Comparison of ENCODE assay signal across 8 cellular contexts in the genomic region with DNA sequence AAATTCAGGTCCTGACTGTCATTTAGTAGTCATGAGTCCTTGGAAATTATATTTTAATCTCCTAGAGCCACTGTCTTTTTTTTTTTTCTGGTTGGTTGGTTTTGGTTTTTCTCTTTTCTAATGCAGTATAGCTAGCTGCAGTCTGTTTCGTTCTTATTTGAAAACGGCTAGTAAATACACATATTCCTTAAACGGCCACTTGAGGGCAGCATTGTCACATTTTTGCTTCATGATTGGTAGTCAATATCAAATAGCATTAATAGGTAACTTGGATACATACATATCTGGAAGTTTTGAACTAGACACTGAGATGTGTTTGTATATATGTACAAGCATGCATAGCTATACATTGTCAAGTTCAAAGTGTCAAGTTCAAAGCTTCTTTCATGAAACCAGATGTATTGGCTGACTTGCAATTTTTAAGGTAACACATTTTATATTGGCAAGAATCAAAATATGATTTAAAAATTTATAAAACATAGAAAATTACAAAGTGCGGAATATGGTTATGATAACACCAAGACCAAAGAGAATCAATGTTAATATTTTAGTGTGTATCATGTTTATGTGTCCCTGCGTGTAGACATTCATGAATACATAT. TPM values are rescaled to one million over a fixed set of nuclear protein-coding genes. Genes with fewer than 3 reads are reported as not detected.
DNase-seq lines count a peak whose midpoint lies in the region; ATAC-seq and TF ChIP-seq lines count a peak whose summit lies in the region.

No MANE protein-coding gene starts in this region.

- peaks cover 0 to 5% (median 0%) of the 10 kb centered on the region in 4 donors for H3K4me1 ChIP-seq in transverse colon

- no peak for TF ChIP-seq EP300 in transverse colon (IDR thresholded peaks at IDR 0.05; ENCODE audit: low read depth)

- H3K36me3 ChIP-seq in transverse colon, result no peaks in the 10 kb centered on the region

- no peaks in the 10 kb centered on the region for H3K4me1 Mint-ChIP-seq in T-cell

- peaks cover 9% of the 10 kb centered on the region for H3K27me3 ChIP-seq in transverse colon

- H3K9me3 Mint-ChIP-seq in T-cell, result no peaks in the 10 kb centered on the region

- H3K9me3 ChIP-seq in transverse colon, result no peaks in the 10 kb centered on the region

- intact Hi-C loops in transverse colon (cut with DNase I; ENCODE audit: low total_unique reads), result no loop called here

- H3K27ac ChIP-seq in transverse colon, result no peak overlapping the region

- H3K36me3 Mint-ChIP-seq in T-cell, result no peaks in the 10 kb centered on the region

- H3K27ac Mint-ChIP-seq in T-cell, result no peak overlapping the region

- peak; percentile 52 for TF ChIP-seq CTCF in GM10248 (IDR thresholded peaks at IDR 0.05; ENCODE audit: control extremely low read depth, extremely low read depth, low read depth, missing control alignments)
- TF ChIP-seq CTCF in transverse colon (IDR thresholded peaks at IDR 0.05), result peak; percentile 39 to 72 (median 61)

- CTCF ChIA-PET in GM10248 (lab: Yijun Ruan, JAX) (interaction anchor here (1.3 to 1.8 kb wide), 2 partner anchors 10 to 33 kb away, joined by 3 to 22 read pairs; no protein-coding TSS in a partner anchor), T-cell (lab: Charles Lee) (no interaction called here)

- H3K27me3 Mint-ChIP-seq in T-cell, result peaks cover 7 to 12% of the 10 kb centered on the region in 2 donors

- no peak for ATAC-seq in T-cell (replicated peaks in 1 of 4)
- ATAC-seq in HG02970 (IDR thresholded peaks at IDR 0.05; ENCODE audit: low FRiP score, unreplicated experiment), result no peak

- no peak overlapping the region for H3K4me3 ChIP-seq in transverse colon

- TF ChIP-seq POLR2A in transverse colon (IDR thresholded peaks at IDR 0.05), result no peak

- 20 to 21% methylated on average over 5 of the region's 5 CpGs for WGBS in transverse colon (ENCODE audit: low coverage in 1 of 2), 2 donors

- POLR2A ChIA-PET in GM10248 (lab: Yijun Ruan, JAX), result no interaction called here
- POLR2A ChIA-PET in T-cell (lab: Charles Lee), result no interaction called here

- DNase-seq in A172 (ENCODE audit: low spot score) (peak; percentile 49), GM10248 (ENCODE audit: extremely low spot score) (no peak), NCI-H1105 treated with DMSO at 0.1 percent for 48 hours (lab: John Stamatoyannopoulos, UW) (peak; percentile 39), T-cell (peak in 20 of 34 experiments; percentile 7 to 39 (median 18)), dermis microvascular lymphatic vessel endothelial cell (ENCODE audit: low read depth in 2 of 2) (peak; percentile 60 to 78), myocyte (ENCODE audit: low read depth) (peak; percentile 64), transverse colon (peak; percentile 52)

- no peak overlapping the region for H3K4me3 Mint-ChIP-seq in T-cell

- in situ Hi-C loops in transverse colon (cut with MboI; ENCODE audit: low pct_ligation_motif_present in 1 of 4, low pct_unique_long_range_greater_than_20kb in 1 of 4, low sequenced_read_pairs in 3 of 4), result loop anchor here in 2 of 4 donors (25.0 kb wide), 1 partner anchor 473 kb away; no protein-coding TSS in a partner anchor

RNA-seq across cellular contexts. Expression of a gene that starts 22.5 kb away (rescaled TPM):
- not detected in 2 replicates for total RNA-seq in A172 (2014; rRNA removed; shearing (Covaris generic))
- total RNA-seq in T-cell (not detected), dermis microvascular lymphatic vessel endothelial cell (not detected in 2 replicates), myocyte (not detected in 2 replicates), transverse colon (not detected)
- not detected for polyA plus RNA-seq in myocyte (2012)
